ENCODE assay signal across 8 cellular contexts in the genomic region with DNA sequence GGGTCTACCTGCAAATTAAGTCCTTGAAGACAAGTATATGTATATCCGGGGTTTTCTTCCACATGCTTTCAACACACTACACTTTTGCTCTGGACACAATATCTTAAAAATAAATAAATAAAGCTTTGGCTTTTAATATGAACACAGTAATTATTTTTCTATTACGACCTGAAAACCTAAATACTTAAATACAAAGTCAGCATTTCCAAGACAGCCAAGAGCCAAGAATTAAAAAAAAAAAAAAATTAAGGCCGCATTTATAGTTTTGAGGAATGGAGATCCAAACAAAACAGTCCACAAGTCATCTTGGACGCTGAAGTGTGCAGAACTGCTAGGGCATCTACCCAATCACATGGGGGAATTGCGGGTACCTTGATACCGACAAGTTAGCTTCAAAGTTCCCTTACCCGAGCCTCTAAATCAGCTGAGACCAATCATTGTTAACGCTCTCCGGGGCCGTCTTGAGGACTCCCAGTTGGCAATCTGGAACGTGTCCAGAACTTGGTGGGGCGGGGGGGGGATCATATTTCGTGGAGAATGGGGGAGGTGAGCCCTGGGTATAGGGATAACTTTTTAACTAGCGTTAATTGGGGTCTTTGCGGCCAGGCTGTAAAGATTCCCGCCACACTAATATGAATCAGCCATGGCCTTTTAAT. TPM values are rescaled to one million over a fixed set of nuclear protein-coding genes. Genes with fewer than 3 reads are reported as not detected.
DNase-seq lines count a peak whose midpoint lies in the region; ATAC-seq and TF ChIP-seq lines count a peak whose summit lies in the region.

No MANE protein-coding gene starts in this region.

- no peak for ATAC-seq in HG02798 (IDR thresholded peaks at IDR 0.05; ENCODE audit: poor library complexity, unreplicated experiment)

- no peaks in the 10 kb centered on the region for H3K9me3 ChIP-seq in mesodermal cell (ENCODE audit: control insufficient read depth, low read length)
- H3K9me3 ChIP-seq in thyroid gland = no peaks in the 10 kb centered on the region

- H3K27ac ChIP-seq in epithelial cell of prostate (peak overlapping the region; percentile 97), mesodermal cell (ENCODE audit: low read depth, low read length, severe bottlenecking) (peak overlapping the region; percentile 100), thyroid gland (peak overlapping the region; percentile 93 to 99 (median 98))

- WGBS in mesodermal cell (ENCODE audit: insufficient coverage in 2 of 2), 2 experiments = 8 to 49% methylated on average over 3 to 10 of the region's 16 CpGs
- WGBS in thyroid gland, 2 donors = 9 to 11% methylated on average over 16 of the region's 16 CpGs

- DNase-seq in NCI-H748 (lab: John Stamatoyannopoulos, UW; ENCODE audit: unreplicated experiment) = peak; percentile 74
- no peak for DNase-seq in NCI-H748 treated with DMSO at 0.1 percent for 48 hours (lab: John Stamatoyannopoulos, UW)
- peak; percentile 65 for DNase-seq in NCI-H1694 treated with DMSO at 0.1 percent for 48 hours (lab: John Stamatoyannopoulos, UW)
- peak; percentile 25 for DNase-seq in activated CD4-positive, alpha-beta T cell treated with anti-CD3 and anti-CD28 coated beads for 48 hours
- no peak for DNase-seq in epithelial cell of prostate (ENCODE audit: low read depth, low spot score)
- peak; percentile 62 to 67 for DNase-seq in thyroid gland

- no peaks in the 10 kb centered on the region for H3K27me3 ChIP-seq in thyroid gland

- H3K4me3 ChIP-seq in mesodermal cell (ENCODE audit: extremely low read depth, insufficient read depth, low read length, poor library complexity, severe bottlenecking) (peak overlapping the region; percentile 73), thyroid gland (replicated peaks in 1 of 3) (peak overlapping the region; percentile 5 to 81 (median 55))

- intact Hi-C loops in thyroid gland (cut with DNase I) = loop anchor here (5.0 to 10.0 kb wide), 2 partner anchors 71 to 154 kb away; a partner anchor contains a TSS

- TF ChIP-seq CTCF in thyroid gland (IDR thresholded peaks at IDR 0.05) = no peak

- H3K4me1 ChIP-seq in mesodermal cell (ENCODE audit: control insufficient read depth, insufficient read depth, low read length, poor library complexity, severe bottlenecking) (peaks cover 14% of the 10 kb centered on the region), thyroid gland (peaks cover 18 to 27% of the 10 kb centered on the region in 2 donors)

- TF ChIP-seq POLR2A in thyroid gland (IDR thresholded peaks at IDR 0.05) = no peak

- peaks cover 1% of the 10 kb centered on the region for H3K36me3 ChIP-seq in mesodermal cell (ENCODE audit: control insufficient read depth, insufficient read depth, low read length)
- H3K36me3 ChIP-seq in thyroid gland = no peaks in the 10 kb centered on the region

RNA-seq across cellular contexts. Expression of a gene that starts 0.7 kb away (rescaled TPM):
- polyA plus RNA-seq in mesodermal cell (2013, experiment 1 of 2) = 51.6 TPM
- polyA plus RNA-seq in mesodermal cell (2013, experiment 2 of 2) = 51.9 TPM
- 100 to 1,000 TPM in 1 of 4 donors, 10 to 100 TPM in 3; 63.5 to 139 (median 85.4) TPM for total RNA-seq in thyroid gland

Comparison
In these comparisons a context has a peak if more than half of its experiments do, and no peak if none do; other contexts are left out.
1. DNase-seq: peak in NCI-H748 (single experiment), NCI-H1694 treated with DMSO at 0.1 percent for 48 hours (single experiment), activated CD4-positive, alpha-beta T cell treated with anti-CD3 and anti-CD28 coated beads for 48 hours (single experiment) and thyroid gland (2 of 2); none in NCI-H748 treated with DMSO at 0.1 percent for 48 hours (single experiment) and epithelial cell of prostate (single experiment).
2. Peak in every context shown above with its lines, with median percentiles within 50 percentile points of each other: H3K27ac ChIP-seq.